In genomic region chr11:75731095-75731494, GRCh38 we compare ENCODE assay signal across 22 cellular contexts. TPM values are rescaled to one million over a fixed set of nuclear protein-coding genes. Genes with fewer than 3 reads are reported as not detected.
DNase-seq lines count a peak whose midpoint lies in the region; ATAC-seq, FAIRE-seq and TF ChIP-seq lines count a peak whose summit lies in the region.
"Had no signal": no experiment of that assay in that cellular context is flagged by ENCODE, and none has a peak within 500 bp of the region (broad histone marks: within the 10 kb centered on the region; RNA-seq: fewer than 3 reads in every experiment).

No MANE protein-coding gene starts in this region.

- WGBS in K562 (ENCODE audit: insufficient coverage, low coverage, missing lambda C conversion rate): 6% methylated on average over 5 of the region's 5 CpGs
- 94 to 98% (median 96%) methylated on average over 5 of the region's 5 CpGs for WGBS in stomach, 5 donors

- POLR2A ChIA-PET in K562 (lab: Yijun Ruan, JAX): no interaction called here

- DNase-seq in activated effector memory CD4-positive, alpha-beta T cell treated with anti-CD3 and anti-CD28 coated beads, Interleukin-2, amount 50 U/mL, for 16 hours: peak; percentile 39
- DNase-seq in activated effector memory CD4-positive, alpha-beta T cell treated with Interleukin-2 at 50 U/mL for 16 hours: no peak
- DNase-seq in K562 (ENCODE audit: extremely low read depth in 1 of 4, low spot score in 3 of 4): peak in 1 of 4 experiments; percentile 24
- DNase-seq in stomach: peak; percentile 3
- DNase-seq in SHP77 (lab: John Stamatoyannopoulos, UW): no peak
- DNase-seq: CD8-positive, alpha-beta T cell; COR-L47; DMS153; DMS79 treated with DMSO at 0.1 percent for 48 hours; EL; GDM1; GOT3; H9 had no signal

- in situ Hi-C loops in K562 (cut with MboI): no loop called here

- no peaks in the 10 kb centered on the region for H3F3A ChIP-seq in Loucy (ENCODE audit: low read depth)

- no peak for TF ChIP-seq POLR2A in K562 (conservative IDR thresholded peaks at IDR 0.05)
- TF ChIP-seq POLR2A in stomach (IDR thresholded peaks at IDR 0.05): no peak

- FAIRE-seq in K562 (lab: Jason Lieb, UNC): peak; percentile 61
- FAIRE-seq: D721Med, GM19239, HTR-8/SVneo had no signal

- no peak overlapping the region for H3K9ac ChIP-seq in Loucy (ENCODE audit: low read depth, low read length, poor library complexity, severe bottlenecking)
- H3K9ac ChIP-seq in K562 (ENCODE audit: insufficient read depth in 1 of 2, low read depth in 2 of 2, low read length in 2 of 2): no peak overlapping the region

- BruUV-seq in K562 (replicated peaks; lab: Mats Ljungman, UMichigan): no TSS peak

- no peaks in the 10 kb centered on the region for H3K9me1 ChIP-seq in K562 (ENCODE audit: control insufficient read depth, insufficient read depth, low read length)

- TF ChIP-seq RAD21 in K562 (CRISPR knock-in tag; conservative IDR thresholded peaks at IDR 0.05 in 1 of 2, IDR thresholded peaks at IDR 0.05 in 1 of 2): peak in 1 of 2 experiments; percentile 27; a peak in 2 of 4 replicates

- CTCF ChIA-PET in K562 (lab: Yijun Ruan, JAX; ENCODE audit: low intra/inter-chr PET ratio): interaction anchor here (0.6 kb wide), 1 partner anchor 138 kb away, joined by 3 read pairs; no protein-coding TSS in a partner anchor

- H3K4me2 ChIP-seq in Loucy (ENCODE audit: low read depth, low read length, poor library complexity, severe bottlenecking): no peak overlapping the region
- H3K4me2 ChIP-seq in K562 (ENCODE audit: insufficient read depth, low read length): no peak overlapping the region

- H2AFZ ChIP-seq in Loucy (ENCODE audit: low read length) (no peak overlapping the region), K562 (ENCODE audit: low read depth, low read length) (no peak overlapping the region)

- H3K4me1 ChIP-seq in Loucy (ENCODE audit: insufficient read depth, low read length, poor library complexity, severe bottlenecking): no peaks in the 10 kb centered on the region
- H3K4me1 ChIP-seq in K562 (replicated peaks in 1 of 2; ENCODE audit: control insufficient read depth in 2 of 2, insufficient read depth in 2 of 2, low read length in 2 of 2): no peaks in the 10 kb centered on the region; a peak in 1 of 5 replicates
- peaks cover 5 to 22% (median 12%) of the 10 kb centered on the region in 4 donors for H3K4me1 ChIP-seq in stomach

- intact Hi-C loops in K562 (cut with micrococcal nuclease) (no loop called here), stomach (cut with DNase I; ENCODE audit: low total_unique reads) (no loop called here)

- H3K27me3 ChIP-seq in Loucy (ENCODE audit: insufficient read depth, low read length, poor library complexity, severe bottlenecking): no peaks in the 10 kb centered on the region
- peaks cover 9 to 55% of the 10 kb centered on the region in 2 experiments; a peak in 4 of 5 replicates for H3K27me3 ChIP-seq in K562 (ENCODE audit: control insufficient read depth in 2 of 2, insufficient read depth in 2 of 2, low read length in 2 of 2)
- H3K27me3 ChIP-seq in stomach: no peaks in the 10 kb centered on the region

- TF ChIP-seq EP300 in K562 (IDR thresholded peaks at IDR 0.05; ENCODE audit: low read length): no peak
- TF ChIP-seq EP300 in stomach (IDR thresholded peaks at IDR 0.05): no peak

- TF ChIP-seq CTCF in Loucy (conservative IDR thresholded peaks at IDR 0.05; ENCODE audit: low read length) (peak; percentile 26; the same call in 1 of the 2 replicates), K562 (IDR thresholded peaks at IDR 0.05 in 2 of 3, conservative IDR thresholded peaks at IDR 0.05 in 1 of 3; ENCODE audit: insufficient read depth in 2 of 3, low read depth in 1 of 3, low read length in 3 of 3) (peak; percentile 27 to 53 (median 48); a peak in 4 of 6 replicates), stomach (IDR thresholded peaks at IDR 0.05) (no peak)

- ATAC-seq in K562 (peak; percentile 75), GM21360 (IDR thresholded peaks at IDR 0.05; ENCODE audit: unreplicated experiment) (no peak), GM19452 (IDR thresholded peaks at IDR 0.05; ENCODE audit: unreplicated experiment) (no peak)
- ATAC-seq: CD8-positive, alpha-beta T cell had no signal

- H3K36me3 ChIP-seq in Loucy (ENCODE audit: insufficient read depth, low read length) (no peaks in the 10 kb centered on the region), K562 (ENCODE audit: control insufficient read depth, insufficient read depth, low read length) (no peaks in the 10 kb centered on the region), stomach (no peaks in the 10 kb centered on the region)

- no peaks in the 10 kb centered on the region for H3K79me2 ChIP-seq in Loucy (ENCODE audit: insufficient read depth, low read length)
- H3K79me2 ChIP-seq in K562 (ENCODE audit: control insufficient read depth, insufficient read depth, low read length): no peaks in the 10 kb centered on the region

- H3K9me2 ChIP-seq in Loucy (replicated peaks; ENCODE audit: low read depth, low read length): no peaks in the 10 kb centered on the region

- H3K4me3 ChIP-seq in Loucy (ENCODE audit: low read length, poor library complexity, severe bottlenecking) (no peak overlapping the region), K562 (no peak overlapping the region), stomach (no peak overlapping the region)

- H3K9me3 ChIP-seq in Loucy (ENCODE audit: insufficient read depth, low read depth, low read length) (no peaks in the 10 kb centered on the region), K562 (replicated peaks; ENCODE audit: control insufficient read depth, insufficient read depth, low read depth, low read length) (no peaks in the 10 kb centered on the region), stomach (no peaks in the 10 kb centered on the region)

- H4K20me1 ChIP-seq in Loucy (ENCODE audit: insufficient read depth, low read length, poor library complexity, severe bottlenecking) (no peaks in the 10 kb centered on the region), K562 (replicated peaks; ENCODE audit: control insufficient read depth, insufficient read depth, low read length) (no peaks in the 10 kb centered on the region; the same call in 1 of the 2 replicates)

- H3K27ac ChIP-seq in K562 (ENCODE audit: extremely low read depth, low read depth, low read length) (no peak overlapping the region), stomach (no peak overlapping the region)

TF ChIP-seq in K562, 482 proteins besides CTCF, POLR2A, EP300 and RAD21:
- TF ChIP-seq NCOA4 (IDR thresholded peaks at IDR 0.05; ENCODE audit: partially characterized antibody): no peak
- peak; percentile 80 for TF ChIP-seq ZNF764 (CRISPR knock-in tag; IDR thresholded peaks at IDR 0.05; ENCODE audit: low read depth)
TF ChIP-seq in K562: peak in this region for 1.

RNA-seq across cellular contexts. Expression of gene MOGAT2, which starts 13.5 kb away (rescaled TPM):
- not detected in 2 replicates for total RNA-seq in K562 (2011; cell fraction: chromatin; rRNA removed; ENCODE audit: low replicate concordance)
- not detected in 2 replicates for total RNA-seq in K562 (2011; cell fraction: nucleolus; rRNA removed)
- not detected in 2 replicates for total RNA-seq in K562 (2011; cell fraction: nucleoplasm; rRNA removed)
- total RNA-seq in K562 (2014; rRNA removed) (0.09 TPM in 1 of 2 replicates, not detected in the other), K562 (2014; rRNA removed; fragmentation: Illumina TruSeq; extraction: Trizol) (not detected in 2 replicates), K562 (2015; rRNA removed; fragmentation: Illumina TruSeq; extraction: Trizol) (not detected in 2 replicates), K562 (2021) (0.09 TPM in 1 of 2 replicates, not detected in the other), stomach (10 to 100 TPM in 2 of 5 donors, 1 to 10 TPM in 1, not detected in 2; 1.2 to 51.9 (median 11.4) TPM)
- polyA plus RNA-seq in K562 (2011; rRNA removed) (not detected in 2 replicates), K562 (2014; fragmentation: Illumina TruSeq; extraction: Trizol) (not detected in 2 replicates), K562 (2014; fragmentation: Nextera tagmentation; extraction: Ambion mirVana) (not detected), K562 (2014; rRNA removed) (not detected in 2 replicates), stomach (1 to 10 TPM in 1 of 3 donors, under 1 TPM in 1, not detected in 1; 0.62 to 1.3 TPM)
- polyA plus RNA-seq in K562 (2011; cell fraction: cytosol; rRNA removed): not detected in 2 replicates
- not detected in 2 replicates for polyA plus RNA-seq in K562 (2011; cell fraction: nucleus; rRNA removed)
- polyA plus RNA-seq in K562 (2012): not detected in 2 replicates
- polyA minus RNA-seq in K562 (2011; rRNA and poly(A)+ RNA removed): not detected in 2 replicates
- polyA minus RNA-seq in K562 (2011; cell fraction: cytosol; rRNA and poly(A)+ RNA removed): not detected in 2 replicates
- polyA minus RNA-seq in K562 (2011; cell fraction: nucleus; rRNA and poly(A)+ RNA removed): not detected in 2 replicates
- total RNA-seq: CD8-positive, alpha-beta T cell; H9 had no signal
- polyA plus RNA-seq: AG04450, BJ, CD14-positive monocyte had no signal

RNA-seq across cellular contexts. Expression of gene DGAT2, which starts 37.5 kb away (rescaled TPM):
- total RNA-seq in K562 (2011; cell fraction: chromatin; rRNA removed; ENCODE audit: low replicate concordance): 1.3 and 3.1 TPM in 2 replicates
- total RNA-seq in K562 (2011; cell fraction: nucleolus; rRNA removed): 2.9 and 3.2 TPM in 2 replicates
- total RNA-seq in K562 (2011; cell fraction: nucleoplasm; rRNA removed): 4.6 and 4.7 TPM in 2 replicates
- total RNA-seq in K562 (2014; rRNA removed): 2.0 and 2.5 TPM in 2 replicates
- total RNA-seq in K562 (2014; rRNA removed; fragmentation: Illumina TruSeq; extraction: Trizol): 1.6 and 2.2 TPM in 2 replicates
- total RNA-seq in K562 (2015; rRNA removed; fragmentation: Illumina TruSeq; extraction: Trizol): 1.6 and 1.7 TPM in 2 replicates
- 2.2 TPM in 2 replicates for total RNA-seq in K562 (2021)
- polyA plus RNA-seq in K562 (2011; rRNA removed): 1.8 TPM in 2 replicates
- 2.0 and 2.3 TPM in 2 replicates for polyA plus RNA-seq in K562 (2011; cell fraction: cytosol; rRNA removed)
- polyA plus RNA-seq in K562 (2011; cell fraction: nucleus; rRNA removed): 1.1 and 1.6 TPM in 2 replicates
- polyA plus RNA-seq in K562 (2012): 2.6 and 4.4 TPM in 2 replicates
- polyA plus RNA-seq in K562 (2014; fragmentation: Illumina TruSeq; extraction: Trizol): 2.3 and 2.4 TPM in 2 replicates
- under 1 TPM; 0.68 to 0.69 TPM for polyA plus RNA-seq in K562 (2014; fragmentation: Nextera tagmentation; extraction: Ambion mirVana)
- polyA plus RNA-seq in K562 (2014; rRNA removed): 2.2 and 2.8 TPM in 2 replicates
- polyA minus RNA-seq in K562 (2011; rRNA and poly(A)+ RNA removed): 1.6 and 2.0 TPM in 2 replicates
- 0.55 and 2.0 TPM in 2 replicates for polyA minus RNA-seq in K562 (2011; cell fraction: cytosol; rRNA and poly(A)+ RNA removed)
- 0.33 and 0.67 TPM in 2 replicates for polyA minus RNA-seq in K562 (2011; cell fraction: nucleus; rRNA and poly(A)+ RNA removed)
- 10 to 100 TPM in 1 of 5 donors, 1 to 10 TPM in 1, under 1 TPM in 1, not detected in 2; 0.45 to 16.1 (median 5.5) TPM for total RNA-seq in stomach
- 1 to 10 TPM; 1.7 to 5.0 (median 2.4) TPM for polyA plus RNA-seq in stomach
- total RNA-seq: CD8-positive, alpha-beta T cell had no signal

Comparison
In these comparisons a context has a peak if more than half of its experiments do, and no peak if none do; other contexts are left out.
1. DNase-seq: peak in activated effector memory CD4-positive, alpha-beta T cell treated with anti-CD3 and anti-CD28 coated beads, Interleukin-2, amount 50 U/mL, for 16 hours (single experiment) and stomach (single experiment); none in activated effector memory CD4-positive, alpha-beta T cell treated with Interleukin-2 at 50 U/mL for 16 hours (single experiment) and SHP77 (0 of 2).
2. CTCF ChIP-seq: peak in Loucy (single experiment) and K562 (3 of 3); none in stomach (0 of 7).